26 cellular contexts compared by ENCODE assay signal in genomic region chr12:9087087-9087835, GRCh38. TPM values are rescaled to one million over a fixed set of nuclear protein-coding genes. Genes with fewer than 3 reads are reported as not detected.
DNase-seq lines count a peak whose midpoint lies in the region; ATAC-seq, FAIRE-seq and TF ChIP-seq lines count a peak whose summit lies in the region.
"Had no signal": no experiment of that assay in that cellular context is flagged by ENCODE, and none has a peak within 500 bp of the region (broad histone marks: within the 10 kb centered on the region; RNA-seq: fewer than 3 reads in every experiment).

No MANE protein-coding gene starts in this region.

- H3K9me3 ChIP-seq in HepG2 (ENCODE audit: low read length) (no peaks in the 10 kb centered on the region), right lobe of liver (no peaks in the 10 kb centered on the region), kidney (ENCODE audit: control insufficient read depth in 1 of 2, low read length in 2 of 2) (peaks cover 0 to 7% of the 10 kb centered on the region in 2 donors)
- H3K9me3 ChIP-seq: BE2C had no signal

- no peak for TF ChIP-seq RAD21 in HepG2 (CRISPR knock-in tag; IDR thresholded peaks at IDR 0.05)

- H3K9me3 Mint-ChIP-seq in central memory CD8-positive, alpha-beta T cell, result peaks cover 8% of the 10 kb centered on the region

- peaks cover 10% of the 10 kb centered on the region for H3K36me3 Mint-ChIP-seq in central memory CD8-positive, alpha-beta T cell (ENCODE audit: insufficient read depth)
- H3K36me3 Mint-ChIP-seq: CD14-positive monocyte had no signal

- no peak overlapping the region for H3K4me3 Mint-ChIP-seq in central memory CD8-positive, alpha-beta T cell
- H3K4me3 Mint-ChIP-seq: CD14-positive monocyte; CD4-positive, alpha-beta memory T cell; CD4-positive, CD25-positive, alpha-beta regulatory T cell had no signal

- ATAC-seq in HepG2 (no peak), right lobe of liver (no peak)
- ATAC-seq in central memory CD8-positive, alpha-beta T cell (replicated peaks; ENCODE audit: extremely low read depth, poor library complexity, severe bottlenecking), result no peak
- ATAC-seq: GM12878 had no signal

- peaks cover 47% of the 10 kb centered on the region for H3K4me1 ChIP-seq in HepG2 (ENCODE audit: insufficient read depth, low read length)
- no peaks in the 10 kb centered on the region for H3K4me1 ChIP-seq in right lobe of liver
- H3K4me1 ChIP-seq in kidney (ENCODE audit: control insufficient read depth in 1 of 2, insufficient read depth in 1 of 2, low read depth in 1 of 2, low read length in 2 of 2), result no peaks in the 10 kb centered on the region
- H3K4me1 ChIP-seq: BE2C, BLaER1, Caco-2 had no signal

- BruUV-seq in HepG2 (replicated peaks; lab: Mats Ljungman, UMichigan), result no TSS peak

- CTCF ChIA-PET in HepG2 (lab: Yijun Ruan, JAX; ENCODE audit: low intra/inter-chr PET ratio, low total read pairs), result no interaction called here

- no peak for TF ChIP-seq POLR2A in HepG2 (IDR thresholded peaks at IDR 0.05; ENCODE audit: insufficient read depth in 1 of 2, low read depth in 2 of 2, low read length in 2 of 2)
- no peak for TF ChIP-seq POLR2A in right lobe of liver (IDR thresholded peaks at IDR 0.05)

- no peak overlapping the region for H2AFZ ChIP-seq in HepG2 (ENCODE audit: low read length)

- H3K9ac ChIP-seq in HepG2 (ENCODE audit: insufficient read depth, low read depth, low read length) (no peak overlapping the region), kidney (ENCODE audit: low read length in 2 of 2) (no peak overlapping the region)
- H3K9ac ChIP-seq: BLaER1 had no signal

- H3K27me3 ChIP-seq in HepG2 (ENCODE audit: control insufficient read depth in 1 of 2, insufficient read depth in 2 of 2, low read length in 2 of 2) (no peaks in the 10 kb centered on the region), right lobe of liver (no peaks in the 10 kb centered on the region)
- H3K27me3 ChIP-seq: BE2C, BLaER1 had no signal

- TF ChIP-seq CTCF in HepG2 (CRISPR knock-in tag; IDR thresholded peaks at IDR 0.05) (no peak), right lobe of liver (IDR thresholded peaks at IDR 0.05) (no peak), kidney (IDR thresholded peaks at IDR 0.05; ENCODE audit: borderline replicate concordance, extremely low read depth, insufficient read depth) (no peak)

- intact Hi-C loops in HepG2 (cut with micrococcal nuclease; ENCODE audit: unreplicated experiment) (no loop called here), right lobe of liver (cut with DNase I) (loop anchor here in 1 of 2 donors (10.0 kb wide), 1 partner anchor 108 kb away; no protein-coding TSS in a partner anchor), kidney (cut with DNase I) (no loop called here)

- H3K27ac Mint-ChIP-seq in central memory CD8-positive, alpha-beta T cell (ENCODE audit: low read depth), result peak overlapping the region; percentile 21
- H3K27ac Mint-ChIP-seq: CD14-positive monocyte; CD4-positive, CD25-positive, alpha-beta regulatory T cell had no signal

- no peak overlapping the region for H3K27ac ChIP-seq in HepG2 (ENCODE audit: extremely low read length, insufficient read depth, low read length)
- H3K27ac ChIP-seq in right lobe of liver, result no peak overlapping the region
- no peak overlapping the region for H3K27ac ChIP-seq in kidney (ENCODE audit: low read depth in 2 of 2, low read length in 2 of 2)
- H3K27ac ChIP-seq: BLaER1 had no signal

- no peak for DNase-seq in HepG2 (ENCODE audit: low spot score)
- no peak for DNase-seq in right lobe of liver
- DNase-seq in central memory CD8-positive, alpha-beta T cell (ENCODE audit: low spot score in 2 of 2), result no peak
- no peak for DNase-seq in frontal cortex (ENCODE audit: low spot score in 2 of 2)
- no peak for DNase-seq in urothelium cell line (ENCODE audit: low spot score)
- no peak for DNase-seq in putamen (ENCODE audit: low spot score)
- DNase-seq in kidney, result no peak
- no peak for DNase-seq in SKM-1 (lab: John Stamatoyannopoulos, UW; ENCODE audit: unreplicated experiment)
- DNase-seq: 8988T; ACHN; BE2C; C1 segment of cervical spinal cord; Caco-2; Calu3; CD4-positive, alpha-beta memory T cell; CD4-positive, CD25-positive, alpha-beta regulatory T cell; DMS79 treated with DMSO at 0.1 percent for 48 hours; GF-D8 had no signal

- H3K4me3 ChIP-seq in HepG2 (replicated peaks in 1 of 3; ENCODE audit: insufficient read depth in 1 of 3, low read depth in 2 of 3, low read length in 3 of 3) (no peak overlapping the region), right lobe of liver (no peak overlapping the region), kidney (ENCODE audit: low read length in 2 of 2) (no peak overlapping the region)
- H3K4me3 ChIP-seq: BLaER1, GM12878 had no signal

- POLR2A ChIA-PET in HepG2 (lab: Yijun Ruan, JAX), result interaction anchor here (1.1 to 2.5 kb wide), 3 partner anchors 14 to 29 kb away, joined by 3 to 7 read pairs (median 6); partner anchors contain the start of gene A2M

- H3K27me3 Mint-ChIP-seq in central memory CD8-positive, alpha-beta T cell, result no peaks in the 10 kb centered on the region

- in situ Hi-C loops in HepG2 (cut with HindIII; ENCODE audit: extremely low pct_ligation_motif_present, low pct_unique_long_range_greater_than_20kb), result no loop called here

- peaks cover 51% of the 10 kb centered on the region for H3K79me2 ChIP-seq in HepG2 (ENCODE audit: insufficient read depth, low read length)

- no peak for FAIRE-seq in HepG2 (lab: Jason Lieb, UNC)
- peak; percentile 15 for FAIRE-seq in frontal cortex (lab: Jason Lieb, UNC)
- FAIRE-seq in urothelium cell line (lab: Jason Lieb, UNC), result peak; percentile 32
- FAIRE-seq in kidney (lab: Jason Lieb, UNC), result no peak
- FAIRE-seq: A204.1, D721Med, G401.6, GM12878, GM12892, GM18507 had no signal

- peaks cover 75% of the 10 kb centered on the region for H4K20me1 ChIP-seq in HepG2 (ENCODE audit: insufficient read depth, low read length)
- H4K20me1 ChIP-seq: BLaER1 had no signal

- TF ChIP-seq EP300 in HepG2 (IDR thresholded peaks at IDR 0.05; ENCODE audit: low read depth in 2 of 2, low read length in 2 of 2), result no peak
- TF ChIP-seq EP300 in HepG2 (CRISPR knock-in tag; IDR thresholded peaks at IDR 0.05; ENCODE audit: borderline replicate concordance), result no peak

- H3K4me1 Mint-ChIP-seq in central memory CD8-positive, alpha-beta T cell, result peaks cover 35% of the 10 kb centered on the region
- H3K4me1 Mint-ChIP-seq: CD14-positive monocyte; CD4-positive, CD25-positive, alpha-beta regulatory T cell had no signal

- H3K36me3 ChIP-seq in HepG2 (replicated peaks in 1 of 2; ENCODE audit: control insufficient read depth in 1 of 2, insufficient read depth in 2 of 2, low read length in 2 of 2), result peaks cover 20 to 89% of the 10 kb centered on the region in 2 experiments
- peaks cover 0 to 98% (median 43%) of the 10 kb centered on the region in 4 donors for H3K36me3 ChIP-seq in right lobe of liver
- peaks cover 0 to 9% of the 10 kb centered on the region in 2 donors for H3K36me3 ChIP-seq in kidney (ENCODE audit: control insufficient read depth in 1 of 2, insufficient read depth in 2 of 2, low read length in 2 of 2)
- H3K36me3 ChIP-seq: BE2C, BLaER1 had no signal

- H3K4me2 ChIP-seq in HepG2 (ENCODE audit: low read depth, low read length), result no peak overlapping the region
- H3K4me2 ChIP-seq: BLaER1 had no signal

TF ChIP-seq in HepG2, 621 proteins besides CTCF, POLR2A, EP300 and RAD21 (continues in another document):
- TF ChIP-seq SATB2 (CRISPR knock-in tag; IDR thresholded peaks at IDR 0.05) (no peak), BORCS8-MEF2B (CRISPR knock-in tag; IDR thresholded peaks at IDR 0.05) (no peak), TERF1 (CRISPR knock-in tag; IDR thresholded peaks at IDR 0.05) (no peak)

RNA-seq across cellular contexts. Expression of gene A2M, which starts 28.5 kb away (rescaled TPM):
- 1,675 and 2,807 TPM in 2 replicates for total RNA-seq in HepG2 (2016; rRNA removed; fragmentation: Illumina TruSeq; extraction: Trizol)
- 234 and 270 TPM in 2 replicates for total RNA-seq in HepG2 (2016; cell fraction: cytosol; rRNA removed; fragmentation: Illumina TruSeq; extraction: Trizol; ENCODE audit: low read depth)
- 1,476 and 2,691 TPM in 2 replicates for total RNA-seq in HepG2 (2016; cell fraction: insoluble cytoplasmic fraction; rRNA removed; fragmentation: Illumina TruSeq; extraction: Trizol)
- total RNA-seq in HepG2 (2016; cell fraction: membrane; rRNA removed; fragmentation: Illumina TruSeq; extraction: Trizol), result 813 and 957 TPM in 2 replicates
- 2,507 and 2,973 TPM in 2 replicates for total RNA-seq in HepG2 (2016; cell fraction: nucleus; rRNA removed; fragmentation: Illumina TruSeq; extraction: Trizol)
- polyA plus RNA-seq in HepG2 (2011; rRNA removed), result 6,551 and 8,760 TPM in 2 replicates
- polyA plus RNA-seq in HepG2 (2011; cell fraction: cytosol; rRNA removed), result 4,485 and 9,624 TPM in 2 replicates
- 2,489 and 3,325 TPM in 2 replicates for polyA plus RNA-seq in HepG2 (2011; cell fraction: nucleus; rRNA removed)
- 4,336 and 6,335 TPM in 2 replicates for polyA plus RNA-seq in HepG2 (2012)
- polyA plus RNA-seq in HepG2 (2016; cell fraction: cytosol; fragmentation: Illumina TruSeq; extraction: Trizol; ENCODE audit: low read depth), result 214 and 262 TPM in 2 replicates
- 1,149 and 1,250 TPM in 2 replicates for polyA plus RNA-seq in HepG2 (2016; cell fraction: insoluble cytoplasmic fraction; fragmentation: Illumina TruSeq; extraction: Trizol; ENCODE audit: low read depth)
- polyA plus RNA-seq in HepG2 (2016; cell fraction: membrane; fragmentation: Illumina TruSeq; extraction: Trizol; ENCODE audit: low read depth), result 465 and 618 TPM in 2 replicates
- 2,564 and 2,683 TPM in 2 replicates for polyA plus RNA-seq in HepG2 (2016; cell fraction: nucleus; fragmentation: Illumina TruSeq; extraction: Trizol; ENCODE audit: insufficient read depth, low read depth)
- 3.9 and 4,519 TPM in 2 replicates for polyA minus RNA-seq in HepG2 (2011; rRNA and poly(A)+ RNA removed; ENCODE audit: low replicate concordance)
- 3,071 and 7,219 TPM in 2 replicates for polyA minus RNA-seq in HepG2 (2011; cell fraction: cytosol; rRNA and poly(A)+ RNA removed)
- polyA minus RNA-seq in HepG2 (2011; cell fraction: nucleus; rRNA and poly(A)+ RNA removed), result 2,321 and 4,395 TPM in 2 replicates
- 1,000 to 10,000 TPM in 5 of 6 experiments, 100 to 1,000 TPM in 1; 978 to 3,352 (median 2,507) TPM for total RNA-seq in right lobe of liver
- total RNA-seq in frontal cortex, result 38.7 TPM
- total RNA-seq in kidney, result 971 TPM
- polyA plus RNA-seq in kidney (ENCODE audit: insufficient read depth, low read depth, low replicate concordance), result 745 TPM
- total RNA-seq: Calu3; CD4-positive, CD25-positive, alpha-beta regulatory T cell had no signal
- polyA plus RNA-seq: CD4-positive, CD25-positive, alpha-beta regulatory T cell had no signal
